2 cellular contexts compared by ENCODE assay signal in genomic region chr13:64272681-64273080, GRCh38.
TF ChIP-seq lines count a peak whose summit lies in the region.

No MANE protein-coding gene starts in this region.

TF ChIP-seq in IMR-90, 13 proteins besides CTCF, POLR2A, EP300 and RAD21:
- TF ChIP-seq NFE2L2 (IDR thresholded peaks at IDR 0.05; ENCODE audit: low read depth, low read length) (no peak), RFX5 (IDR thresholded peaks at IDR 0.05; ENCODE audit: low read depth, low read length) (no peak), ELK1 (IDR thresholded peaks at IDR 0.05; ENCODE audit: borderline replicate concordance, low read depth, low read length) (no peak), MXI1 (IDR thresholded peaks at IDR 0.05; ENCODE audit: borderline replicate concordance, low read depth, low read length) (no peak), MAFK (IDR thresholded peaks at IDR 0.05; ENCODE audit: low read depth, low read length) (no peak)

TF ChIP-seq in K562, 482 proteins besides CTCF, POLR2A, EP300 and RAD21:
- TF ChIP-seq NCOA1 (IDR thresholded peaks at IDR 0.05; ENCODE audit: low read depth) (no peak), THRA (IDR thresholded peaks at IDR 0.05) (no peak), RFX5 (IDR thresholded peaks at IDR 0.05; ENCODE audit: low read depth, low read length) (no peak), ZFP91 (CRISPR knock-in tag; IDR thresholded peaks at IDR 0.05) (no peak), ZNF398 (CRISPR knock-in tag; IDR thresholded peaks at IDR 0.05) (no peak), ZNF77 (CRISPR knock-in tag; IDR thresholded peaks at IDR 0.05) (no peak), IRF9 (tag; IDR thresholded peaks at IDR 0.05) (no peak), HMG20A (CRISPR knock-in tag; conservative IDR thresholded peaks at IDR 0.05) (no peak), ADNP (tag; IDR thresholded peaks at IDR 0.05) (no peak), USF1 (CRISPR knock-in tag; IDR thresholded peaks at IDR 0.05) (no peak), HDAC8 (tag; IDR thresholded peaks at IDR 0.05) (no peak), FOS (IDR thresholded peaks at IDR 0.05; ENCODE audit: extremely low read depth, insufficient read length) (no peak), CHD4 (IDR thresholded peaks at IDR 0.05; ENCODE audit: insufficient read depth, insufficient replicate concordance, low read depth, low read length, poor library complexity, severe bottlenecking) (no peak), SIN3A (IDR thresholded peaks at IDR 0.05; ENCODE audit: borderline replicate concordance in 2 of 2, control insufficient read depth in 1 of 2, low read depth in 2 of 2, low read length in 2 of 2) (no peak), ZNF75A (CRISPR knock-in tag; IDR thresholded peaks at IDR 0.05) (no peak), NUFIP1 (IDR thresholded peaks at IDR 0.05; ENCODE audit: partially characterized antibody) (no peak), GTF2A2 (tag; IDR thresholded peaks at IDR 0.05) (no peak), ZNF561 (CRISPR knock-in tag; conservative IDR thresholded peaks at IDR 0.05) (no peak), ZNF655 (CRISPR knock-in tag; IDR thresholded peaks at IDR 0.05) (no peak), NCOR1 (IDR thresholded peaks at IDR 0.05) (no peak)
